In genomic region chr1:214369364-214369763, GRCh38 we compare ENCODE assay signal across 34 cellular contexts.
"Had no signal": no experiment of that assay in that cellular context is flagged by ENCODE, and none has a peak within 500 bp of the region (broad histone marks: within the 10 kb centered on the region; RNA-seq: fewer than 3 reads in every experiment).

No MANE protein-coding gene starts in this region.

- H3K4me1 Mint-ChIP-seq: activated CD4-positive, alpha-beta T cell treated with anti-CD3 and anti-CD28 coated beads, Interleukin-2, amount 10 ng/mL, durations not matched to agents 24 days and 14 days; activated naive CD8-positive, alpha-beta T cell treated with anti-CD3 and anti-CD28 coated beads for 36 hours; activated T-helper 17 cell treated with anti-CD3 and anti-CD28 coated beads, Interleukin-2, amount 50 U/mL, for 72 hours had no signal

- H3K36me3 Mint-ChIP-seq: activated CD4-positive, alpha-beta memory T cell treated with anti-CD3 and anti-CD28 coated beads for 36 hours; activated naive CD4-positive, alpha-beta T cell treated with anti-CD3 and anti-CD28 coated beads, Interleukin-2, amount 50 U/mL, for 72 hours; activated naive CD8-positive, alpha-beta T cell treated with anti-CD3 and anti-CD28 coated beads for 36 hours had no signal

- H3K9me3 Mint-ChIP-seq: activated CD4-positive, alpha-beta memory T cell treated with anti-CD3 and anti-CD28 coated beads for 36 hours; activated CD4-positive, alpha-beta T cell treated with anti-CD3 and anti-CD28 coated beads, Interleukin-2, amount 10 ng/mL, durations not matched to agents 24 days and 14 days; activated CD8-positive, alpha-beta T cell treated with anti-CD3 and anti-CD28 coated beads for 36 hours; activated naive CD4-positive, alpha-beta T cell treated with anti-CD3 and anti-CD28 coated beads for 36 hours; activated naive CD4-positive, alpha-beta T cell treated with anti-CD3 and anti-CD28 coated beads, Interleukin-2, amount 50 U/mL, for 72 hours; activated naive CD8-positive, alpha-beta T cell treated with anti-CD3 and anti-CD28 coated beads for 36 hours; activated T-cell treated with anti-CD3 and anti-CD28 coated beads, Interleukin-2, amount 50 U/mL, for 4 hours; activated T-cell treated with anti-CD3 and anti-CD28 coated beads, Interleukin-2, amount 50 U/mL, for 72 hours; activated T-helper 1 cell treated with anti-CD3 and anti-CD28 coated beads, Interleukin-12 subunit alpha, Interleukin-12 subunit beta, Interleukin-2, Interleukin-4 antibody, amounts not matched to agents 30 ng/mL and 10 ng/mL and 1 ng/mL, durations not matched to agents 14 hours and 24 hours and 36 hours; activated T-helper 17 cell treated with anti-CD3 and anti-CD28 coated beads, Interleukin-2, amount 50 U/mL, for 72 hours; T-helper 1 cell treated with Interleukin-12 subunit alpha and Interleukin-12 subunit beta and Interleukin-4 antibody, amounts not matched to agents 30 μg/mL and 1 μg/mL, for 36 hours; T-helper 2 cell treated with Interferon-gamma antibody and Interleukin-4, amounts not matched to agents 5 μg/mL and 100 μg/mL, for 36 hours had no signal

- ATAC-seq: activated CD4-positive, CD25-positive, alpha-beta regulatory T cell treated with anti-CD3 and anti-CD28 coated beads, Interleukin-2, amount 50 U/mL, for 24 hours; activated CD8-positive, alpha-beta T cell treated with anti-CD3 and anti-CD28 coated beads for 36 hours; activated naive CD4-positive, alpha-beta T cell treated with anti-CD3 and anti-CD28 coated beads, Interleukin-2, amount 50 U/mL, for 72 hours; activated T-cell treated with anti-CD3 and anti-CD28 coated beads, Interleukin-2, amount 50 U/mL, for 4 hours; activated T-cell treated with anti-CD3 and anti-CD28 coated beads, Interleukin-2, amount 50 U/mL, for 72 hours; activated T-helper 17 cell treated with anti-CD3 and anti-CD28 coated beads, Interleukin-2, amount 50 U/mL, for 72 hours; body of pancreas had no signal

- H3K4me3 ChIP-seq: adrenal gland, body of pancreas, breast epithelium had no signal

- H3K9me3 ChIP-seq: adrenal gland, body of pancreas, breast epithelium had no signal

- H3K27ac Mint-ChIP-seq: activated CD4-positive, alpha-beta memory T cell treated with anti-CD3 and anti-CD28 coated beads for 36 hours; activated CD4-positive, alpha-beta T cell treated with anti-CD3 and anti-CD28 coated beads, Interleukin-2, amount 10 ng/mL, durations not matched to agents 24 days and 14 days; activated CD8-positive, alpha-beta T cell treated with anti-CD3 and anti-CD28 coated beads for 36 hours; activated naive CD4-positive, alpha-beta T cell treated with anti-CD3 and anti-CD28 coated beads for 36 hours; activated naive CD4-positive, alpha-beta T cell treated with anti-CD3 and anti-CD28 coated beads, Interleukin-2, amount 50 U/mL, for 72 hours; activated naive CD8-positive, alpha-beta T cell treated with anti-CD3 and anti-CD28 coated beads for 36 hours; activated T-cell treated with anti-CD3 and anti-CD28 coated beads, Interleukin-2, amount 50 U/mL, for 72 hours; activated T-helper 1 cell treated with anti-CD3 and anti-CD28 coated beads, Interleukin-12 subunit alpha, Interleukin-12 subunit beta, Interleukin-2, Interleukin-4 antibody, amounts not matched to agents 30 ng/mL and 10 ng/mL and 1 ng/mL, durations not matched to agents 14 hours and 24 hours and 36 hours; activated T-helper 17 cell treated with anti-CD3 and anti-CD28 coated beads, Interleukin-2, amount 50 U/mL, for 72 hours; T-helper 1 cell treated with Interleukin-12 subunit alpha and Interleukin-12 subunit beta and Interleukin-4 antibody, amounts not matched to agents 30 μg/mL and 1 μg/mL, for 36 hours had no signal

- H3K4me1 ChIP-seq: body of pancreas, breast epithelium had no signal

- DNase-seq: activated CD4-positive, alpha-beta memory T cell treated with anti-CD3 and anti-CD28 coated beads for 36 hours; activated CD4-positive, alpha-beta T cell treated with anti-CD3 and anti-CD28 coated beads for 4 hours; activated CD4-positive, alpha-beta T cell treated with anti-CD3 and anti-CD28 coated beads, Interleukin-2, amount 10 ng/mL, durations not matched to agents 24 days and 14 days; activated CD4-positive, alpha-beta T cell treated with anti-CD3 and anti-CD28 coated beads, Interleukin-2, amount 50 U/mL, for 1 hour; activated CD4-positive, alpha-beta T cell treated with anti-CD3 and anti-CD28 coated beads, Interleukin-2, amount 50 U/mL, for 4 hours; activated CD4-positive, CD25-positive, alpha-beta regulatory T cell; activated CD8-positive, alpha-beta memory T cell treated with anti-CD3 and anti-CD28 coated beads, Interleukin-2, amount 50 U/mL, for 4 hours; activated CD8-positive, alpha-beta T cell treated with anti-CD3 and anti-CD28 coated beads for 36 hours; activated effector memory CD4-positive, alpha-beta T cell treated with anti-CD3 and anti-CD28 coated beads, Interleukin-2, amount 50 U/mL, for 16 hours; activated gamma-delta T cell treated with Interleukin-2 at 50 U/mL for 16 hours; activated naive CD4-positive, alpha-beta T cell; activated naive CD4-positive, alpha-beta T cell treated with anti-CD3 and anti-CD28 coated beads for 36 hours; activated naive CD4-positive, alpha-beta T cell treated with anti-CD3 and anti-CD28 coated beads, Interleukin-2, amount 50 U/mL, for 16 hours; activated naive CD8-positive, alpha-beta T cell treated with anti-CD3 and anti-CD28 coated beads for 36 hours; activated T-cell treated with anti-CD3 and anti-CD28 coated beads for 4 hours; activated T-cell treated with anti-CD3 and anti-CD28 coated beads, Interleukin-2, amount 50 U/mL, for 1 hour; activated T-cell treated with anti-CD3 and anti-CD28 coated beads, Interleukin-2, amount 50 U/mL, for 4 hours; activated T-cell treated with anti-CD3 and anti-CD28 coated beads, Interleukin-2, amount 50 U/mL, for 72 hours; adrenal gland; amniotic stem cell; aorta; body of pancreas; brain microvascular endothelial cell; central memory CD4-positive, alpha-beta T cell; T-helper 1 cell; T-helper 2 cell; T-helper 9 cell had no signal

- H3K4me3 Mint-ChIP-seq: activated CD4-positive, alpha-beta memory T cell treated with anti-CD3 and anti-CD28 coated beads for 36 hours; activated CD4-positive, alpha-beta T cell treated with anti-CD3 and anti-CD28 coated beads, Interleukin-2, amount 10 ng/mL, durations not matched to agents 24 days and 14 days; activated CD8-positive, alpha-beta T cell treated with anti-CD3 and anti-CD28 coated beads for 36 hours; activated naive CD4-positive, alpha-beta T cell treated with anti-CD3 and anti-CD28 coated beads for 36 hours; activated naive CD8-positive, alpha-beta T cell treated with anti-CD3 and anti-CD28 coated beads for 36 hours; activated T-cell treated with anti-CD3 and anti-CD28 coated beads, Interleukin-2, amount 50 U/mL, for 4 hours; activated T-cell treated with anti-CD3 and anti-CD28 coated beads, Interleukin-2, amount 50 U/mL, for 72 hours; activated T-helper 1 cell treated with anti-CD3 and anti-CD28 coated beads, Interleukin-12 subunit alpha, Interleukin-12 subunit beta, Interleukin-2, Interleukin-4 antibody, amounts not matched to agents 30 ng/mL and 10 ng/mL and 1 ng/mL, durations not matched to agents 14 hours and 24 hours and 36 hours; activated T-helper 17 cell treated with anti-CD3 and anti-CD28 coated beads, Interleukin-2, amount 50 U/mL, for 72 hours; T-helper 1 cell treated with Interleukin-12 subunit alpha and Interleukin-12 subunit beta and Interleukin-4 antibody, amounts not matched to agents 30 μg/mL and 1 μg/mL, for 36 hours; T-helper 2 cell treated with Interferon-gamma antibody and Interleukin-4, amounts not matched to agents 5 μg/mL and 100 μg/mL, for 36 hours had no signal

- H3K27me3 ChIP-seq: adrenal gland, body of pancreas, brain microvascular endothelial cell, breast epithelium had no signal
